In the genomic region with DNA sequence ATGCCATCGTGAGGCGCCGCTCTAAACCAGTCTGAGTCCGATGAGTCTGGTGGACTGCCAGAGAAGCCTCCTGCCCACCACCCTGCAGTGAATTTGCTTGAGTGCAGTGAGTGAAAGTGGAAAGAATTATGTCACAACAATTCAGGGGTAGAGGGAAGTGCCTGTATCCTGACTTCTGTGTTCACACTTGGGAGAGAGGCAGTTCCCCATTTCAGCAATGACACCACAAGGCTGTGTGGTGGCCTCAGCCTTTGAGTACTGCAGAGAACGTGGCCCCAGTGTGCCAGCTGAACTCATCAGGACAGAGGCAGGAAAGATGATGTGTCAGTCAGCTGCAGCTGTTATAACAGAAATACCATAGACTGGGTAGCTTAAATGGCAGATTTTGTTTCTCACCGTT, we compare ENCODE assay signal across 20 cellular contexts.
A peak's percentile ranks its signal among the peaks of the same experiment; 100 is the strongest.
DNase-seq lines count a peak whose midpoint lies in the region; ATAC-seq lines count a peak whose summit lies in the region.
"Had no signal": no experiment of that assay in that cellular context is flagged by ENCODE, and none has a peak within 500 bp of the region (broad histone marks: within the 10 kb centered on the region; RNA-seq: fewer than 3 reads in every experiment).

No MANE protein-coding gene starts in this region.

- DNase-seq in GDM1 (lab: John Stamatoyannopoulos, UW) (peak; percentile 91), LHCN-M2 (ENCODE audit: low read depth) (peak; percentile 31), UCSD-AML1 (lab: John Stamatoyannopoulos, UW; ENCODE audit: unreplicated experiment) (peak; percentile 74), myocyte (ENCODE audit: low read depth) (peak; percentile 69), NOMO-1 (lab: John Stamatoyannopoulos, UW; ENCODE audit: unreplicated experiment in 2 of 2) (no peak)
- DNase-seq: activated naive CD8-positive, alpha-beta T cell treated with anti-CD3 and anti-CD28 coated beads for 36 hours; CD4-positive, CD25-positive, alpha-beta regulatory T cell; central memory CD4-positive, alpha-beta T cell; erythroblast; foreskin keratinocyte; immature natural killer cell; NCI-H1105; NCI-H2081; NCI-H446 treated with DMSO at 0.1 percent for 48 hours; occipital lobe; SHP77 treated with DMSO at 0.1 percent for 48 hours; WERI-Rb-1 had no signal

- ATAC-seq in GM19397 (IDR thresholded peaks at IDR 0.05; ENCODE audit: unreplicated experiment) (no peak), GM21423 (IDR thresholded peaks at IDR 0.05; ENCODE audit: unreplicated experiment) (no peak), GM21381 (IDR thresholded peaks at IDR 0.05; ENCODE audit: unreplicated experiment) (no peak)
- ATAC-seq: foreskin keratinocyte had no signal

Comparison
In these comparisons a context has a peak if more than half of its experiments do, and no peak if none do; other contexts are left out.
1. DNase-seq: peak in GDM1 (single experiment), LHCN-M2 (single experiment), UCSD-AML1 (single experiment) and myocyte (single experiment); none in NOMO-1 (0 of 2).